ENCODE assay signal across 10 cellular contexts in genomic region chr6:135586844-135587243, GRCh38.
DNase-seq lines count a peak whose midpoint lies in the region; ATAC-seq and TF ChIP-seq lines count a peak whose summit lies in the region.
"Had no signal": no experiment of that assay in that cellular context is flagged by ENCODE, and none has a peak within 500 bp of the region (broad histone marks: within the 10 kb centered on the region; RNA-seq: fewer than 3 reads in every experiment).

No MANE protein-coding gene starts in this region.

- H2BK120ac ChIP-seq in trophoblast cell (ENCODE audit: insufficient read depth, low read length, poor library complexity) = no peak overlapping the region

- no TSS peak for BruUV-seq in PC-3 (replicated peaks; lab: Mats Ljungman, UMichigan)

- H3K36me3 ChIP-seq in PC-3 (ENCODE audit: low read depth, low read length) (no peaks in the 10 kb centered on the region), trophoblast cell (ENCODE audit: control insufficient read depth in 1 of 2, insufficient read depth in 2 of 2, low read length in 2 of 2) (peaks cover 0 to 1% of the 10 kb centered on the region in 2 experiments)

- H3K9me3 ChIP-seq in PC-3 (ENCODE audit: low read length) = no peaks in the 10 kb centered on the region
- H3K9me3 ChIP-seq in trophoblast cell (ENCODE audit: insufficient read depth, low read depth, low read length) = peaks cover 2% of the 10 kb centered on the region

- no peak overlapping the region for H3K4ac ChIP-seq in trophoblast cell (ENCODE audit: low read depth, low read length)

- no peak overlapping the region for H2BK12ac ChIP-seq in trophoblast cell (ENCODE audit: low read length)

- H4K8ac ChIP-seq in trophoblast cell (ENCODE audit: low read depth, low read length) = no peak overlapping the region

- no peaks in the 10 kb centered on the region for H3K9me2 ChIP-seq in PC-3 (replicated peaks; ENCODE audit: low read length)

- H3K4me2 ChIP-seq in PC-3 (ENCODE audit: low read length) = peak overlapping the region; percentile 31; the same call in 1 of the 2 replicates
- no peak overlapping the region for H3K4me2 ChIP-seq in trophoblast cell (ENCODE audit: low read length)

- peak; percentile 27 for ATAC-seq in GM19468 (IDR thresholded peaks at IDR 0.05; ENCODE audit: extremely low read depth, unreplicated experiment)
- ATAC-seq in PC-3 = no peak
- no peak for ATAC-seq in left lobe of liver

- no peak overlapping the region for H2BK5ac ChIP-seq in trophoblast cell (ENCODE audit: low read depth, low read length, poor library complexity)

- intact Hi-C loops in PC-3 (cut with micrococcal nuclease) = no loop called here

- H2AFZ ChIP-seq in PC-3 (ENCODE audit: low read length) (no peak overlapping the region), trophoblast cell (ENCODE audit: insufficient read depth, low read length, poor library complexity) (no peak overlapping the region)

- H3K4me1 ChIP-seq in PC-3 (ENCODE audit: insufficient read depth, low read length) = peaks cover 16% of the 10 kb centered on the region
- H3K4me1 ChIP-seq in trophoblast cell (ENCODE audit: control insufficient read depth in 1 of 2, insufficient read depth in 2 of 2, low read length in 2 of 2) = no peaks in the 10 kb centered on the region

- H3K79me1 ChIP-seq in trophoblast cell (ENCODE audit: low read length) = no peaks in the 10 kb centered on the region

- H3K27me3 ChIP-seq in PC-3 (ENCODE audit: low read length) (no peaks in the 10 kb centered on the region), trophoblast cell (ENCODE audit: insufficient read depth, low read length) (no peaks in the 10 kb centered on the region)

- H4K12ac ChIP-seq in trophoblast cell (ENCODE audit: low read depth, low read length) = no peak overlapping the region

- H3K27ac ChIP-seq in PC-3 (ENCODE audit: low read length) (peak overlapping the region; percentile 58), trophoblast cell (ENCODE audit: low read depth, low read length) (no peak overlapping the region)

- POLR2A ChIA-PET in PC-3 (lab: Charles Lee; ENCODE audit: unreplicated experiment) = no interaction called here

- H4K20me1 ChIP-seq in PC-3 (ENCODE audit: low read length) = no peaks in the 10 kb centered on the region

- no peak overlapping the region for H3K14ac ChIP-seq in trophoblast cell (ENCODE audit: low read length)

- no peak overlapping the region for H3K18ac ChIP-seq in trophoblast cell (ENCODE audit: low read length)

- H2AK5ac ChIP-seq in trophoblast cell (ENCODE audit: low read length) = no peak overlapping the region

- DNase-seq in ELR (ENCODE audit: low read depth) = peak; percentile 19
- peak; percentile 6 for DNase-seq in PC-3
- peak; percentile 17 for DNase-seq in fibroblast of the aortic adventitia (ENCODE audit: low read depth)
- no peak for DNase-seq in COLO829 (ENCODE audit: low spot score)
- no peak for DNase-seq in left lobe of liver (ENCODE audit: low spot score)
- no peak for DNase-seq in OCI-M2 (lab: John Stamatoyannopoulos, UW; ENCODE audit: unreplicated experiment)
- no peak for DNase-seq in trophoblast cell
- DNase-seq: activated CD4-positive, alpha-beta T cell treated with anti-CD3 and anti-CD28 coated beads for 4 hours; cerebellar nuclear complex had no signal

- no CpG with 5 or more reads among the region's 4 CpGs for WGBS in trophoblast cell (ENCODE audit: extremely low coverage, insufficient coverage, insufficient read length)

- H3K4me3 ChIP-seq in PC-3 (ENCODE audit: low read length) (no peak overlapping the region), fibroblast of the aortic adventitia (ENCODE audit: low read depth, low read length) (no peak overlapping the region), trophoblast cell (ENCODE audit: low read depth, low read length) (no peak overlapping the region)

- TF ChIP-seq CTCF in PC-3 (conservative IDR thresholded peaks at IDR 0.05; ENCODE audit: low read depth, low read length) (no peak), fibroblast of the aortic adventitia (IDR thresholded peaks at IDR 0.05; ENCODE audit: insufficient read depth, low read length) (no peak)

- peaks cover 5% of the 10 kb centered on the region for H3F3A ChIP-seq in PC-3 (ENCODE audit: low read length, unreplicated experiment)

- H3K9ac ChIP-seq in PC-3 (ENCODE audit: low read length) = no peak overlapping the region
- no peak overlapping the region for H3K9ac ChIP-seq in trophoblast cell (ENCODE audit: low read length)

- H4K91ac ChIP-seq in trophoblast cell (ENCODE audit: low read depth, low read length) = no peak overlapping the region

- H3K23ac ChIP-seq in trophoblast cell (ENCODE audit: low read length) = no peak overlapping the region

- CTCF ChIA-PET in PC-3 (lab: Charles Lee) = no interaction called here

- H3K79me2 ChIP-seq in PC-3 (ENCODE audit: low read length) = no peaks in the 10 kb centered on the region
- H3K79me2 ChIP-seq in trophoblast cell (ENCODE audit: control insufficient read depth, insufficient read depth, low read length, poor library complexity) = no peaks in the 10 kb centered on the region

Comparison
In these comparisons a context has a peak if more than half of its experiments do, and no peak if none do; other contexts are left out.
1. DNase-seq: peak in ELR (single experiment), PC-3 (single experiment) and fibroblast of the aortic adventitia (single experiment); none in COLO829 (single experiment), left lobe of liver (single experiment), OCI-M2 (single experiment) and trophoblast cell (0 of 2).